ENCODE assay signal across 10 cellular contexts in genomic region chr3:112653881-112654300, GRCh38. TPM values are rescaled to one million over a fixed set of nuclear protein-coding genes. Genes with fewer than 3 reads are reported as not detected.
A peak's percentile ranks its signal among the peaks of the same experiment; 100 is the strongest.
DNase-seq lines count a peak whose midpoint lies in the region; ATAC-seq, FAIRE-seq and TF ChIP-seq lines count a peak whose summit lies in the region.
"Had no signal": no experiment of that assay in that cellular context is flagged by ENCODE, and none has a peak within 500 bp of the region (broad histone marks: within the 10 kb centered on the region; RNA-seq: fewer than 3 reads in every experiment).

No MANE protein-coding gene starts in this region.

- TF ChIP-seq CTCF in choroid plexus epithelial cell (conservative IDR thresholded peaks at IDR 0.05; ENCODE audit: low read depth, low read length): no peak
- no peak for TF ChIP-seq CTCF in left lung (IDR thresholded peaks at IDR 0.05)

- H3K4me1 ChIP-seq in left lung: peaks cover 0 to 5% of the 10 kb centered on the region in 2 donors

- no peaks in the 10 kb centered on the region for H3K27me3 ChIP-seq in left lung
- H3K27me3 ChIP-seq: cardiac muscle cell had no signal

- H3K36me3 ChIP-seq in left lung: no peaks in the 10 kb centered on the region
- H3K36me3 ChIP-seq: cardiac muscle cell had no signal

- ATAC-seq in left lung (peak; percentile 72), HG03097 (IDR thresholded peaks at IDR 0.05; ENCODE audit: low FRiP score, unreplicated experiment) (no peak), GM21529 (IDR thresholded peaks at IDR 0.05; ENCODE audit: unreplicated experiment) (no peak)

- H3K9me3 ChIP-seq in left lung: no peaks in the 10 kb centered on the region

- peak; percentile 37 for FAIRE-seq in urothelium cell line (lab: Jason Lieb, UNC)

- DNase-seq in M059J (ENCODE audit: low read depth) (peak; percentile 87), choroid plexus epithelial cell (ENCODE audit: low read depth) (peak; percentile 96), left lung (no peak), urothelium cell line (ENCODE audit: low spot score) (peak; percentile 70)
- DNase-seq in activated naive CD4-positive, alpha-beta T cell treated with anti-CD3 and anti-CD28 coated beads, Interleukin-2, amount 50 U/mL, for 16 hours: no peak
- DNase-seq: NCI-H2081 treated with DMSO at 0.1 percent for 48 hours had no signal

- no peak overlapping the region for H3K4me3 ChIP-seq in choroid plexus epithelial cell (ENCODE audit: low read depth, low read length)
- no peak overlapping the region for H3K4me3 ChIP-seq in left lung
- H3K4me3 ChIP-seq: cardiac muscle cell had no signal

- intact Hi-C loops in left lung (cut with DNase I): no loop called here

- peak overlapping the region in 1 of 2 donors; percentile 20 for H3K27ac ChIP-seq in left lung
- H3K27ac ChIP-seq: cardiac muscle cell had no signal

RNA-seq across cellular contexts. Expression of gene CCDC80, which starts 12.9 kb away (rescaled TPM):
- 136 and 288 TPM in 2 replicates for total RNA-seq in M059J (2014; rRNA removed; shearing (Covaris generic))
- total RNA-seq in left lung: 100 to 1,000 TPM; 154 to 247 TPM
- total RNA-seq: activated CD8-positive, alpha-beta memory T cell treated with anti-CD3 and anti-CD28 coated beads for 36 hours had no signal

Comparison
In these comparisons a context has a peak if more than half of its experiments do, and no peak if none do; other contexts are left out.
1. DNase-seq: peak in M059J (single experiment), choroid plexus epithelial cell (single experiment) and urothelium cell line (single experiment); none in left lung (0 of 2) and activated naive CD4-positive, alpha-beta T cell treated with anti-CD3 and anti-CD28 coated beads, Interleukin-2, amount 50 U/mL, for 16 hours (single experiment).